1 cellular context compared by ENCODE assay signal in genomic region chr16:1536601-1537000, GRCh38.
TF ChIP-seq lines count a peak whose summit lies in the region.

No MANE protein-coding gene starts in this region.

TF ChIP-seq in endothelial cell of umbilical vein, 7 proteins besides CTCF, POLR2A, EP300 and RAD21:
- no peak for TF ChIP-seq MAX (IDR thresholded peaks at IDR 0.05; ENCODE audit: insufficient read depth, insufficient read length)
- no peak for TF ChIP-seq FOS (IDR thresholded peaks at IDR 0.05; ENCODE audit: borderline replicate concordance, insufficient read depth, low read length)
- no peak for TF ChIP-seq POLR2AphosphoS5 (IDR thresholded peaks at IDR 0.05; ENCODE audit: insufficient read depth, low read depth, low read length)
- no peak for TF ChIP-seq JUN (IDR thresholded peaks at IDR 0.05; ENCODE audit: borderline replicate concordance, insufficient read depth, insufficient read length, low read depth)
- no peak for TF ChIP-seq MYC (IDR thresholded peaks at IDR 0.05; ENCODE audit: low read depth, low read length)
- TF ChIP-seq GATA2 (IDR thresholded peaks at IDR 0.05; ENCODE audit: insufficient read depth, insufficient read length, low read depth, low read length) = no peak
- TF ChIP-seq EZH2 (IDR thresholded peaks at IDR 0.05; ENCODE audit: borderline replicate concordance, low read depth, low read length, severe bottlenecking) = no peak
